2 cellular contexts compared by ENCODE assay signal in the genomic region with DNA sequence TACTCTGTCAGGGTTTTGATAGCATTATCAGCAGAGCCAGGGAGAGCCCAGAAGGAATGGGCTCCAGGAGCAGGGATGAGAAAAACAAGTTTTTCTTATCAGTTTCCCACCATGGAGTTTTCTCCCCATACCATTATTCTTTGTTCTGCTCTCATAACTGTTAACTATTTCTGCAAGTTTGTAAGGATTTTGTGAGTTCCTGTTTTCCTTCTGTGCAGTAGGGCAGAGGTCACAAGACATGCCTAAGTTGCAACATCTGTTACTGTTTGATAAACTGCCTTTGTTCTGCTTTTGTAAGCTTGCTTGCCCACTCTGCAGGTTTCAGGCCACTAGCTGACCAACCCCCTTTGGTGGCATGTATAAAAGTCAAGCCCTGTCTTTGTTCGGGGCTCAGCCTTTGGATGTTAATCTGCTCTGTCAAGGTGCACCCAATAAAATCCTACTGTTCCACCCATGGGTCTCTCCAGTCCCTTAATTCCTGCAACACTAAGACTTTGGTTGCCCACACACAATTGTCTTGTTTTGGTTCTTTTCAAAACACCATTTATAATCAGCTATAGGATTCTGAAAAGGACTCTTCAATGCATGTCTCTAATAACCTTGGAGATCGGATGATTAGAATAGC.
TF ChIP-seq lines count a peak whose summit lies in the region.

No MANE protein-coding gene starts in this region.

TF ChIP-seq in GM23338, 12 proteins besides CTCF, POLR2A, EP300 and RAD21 (continues in another document):
- TF ChIP-seq, protein P1, sequence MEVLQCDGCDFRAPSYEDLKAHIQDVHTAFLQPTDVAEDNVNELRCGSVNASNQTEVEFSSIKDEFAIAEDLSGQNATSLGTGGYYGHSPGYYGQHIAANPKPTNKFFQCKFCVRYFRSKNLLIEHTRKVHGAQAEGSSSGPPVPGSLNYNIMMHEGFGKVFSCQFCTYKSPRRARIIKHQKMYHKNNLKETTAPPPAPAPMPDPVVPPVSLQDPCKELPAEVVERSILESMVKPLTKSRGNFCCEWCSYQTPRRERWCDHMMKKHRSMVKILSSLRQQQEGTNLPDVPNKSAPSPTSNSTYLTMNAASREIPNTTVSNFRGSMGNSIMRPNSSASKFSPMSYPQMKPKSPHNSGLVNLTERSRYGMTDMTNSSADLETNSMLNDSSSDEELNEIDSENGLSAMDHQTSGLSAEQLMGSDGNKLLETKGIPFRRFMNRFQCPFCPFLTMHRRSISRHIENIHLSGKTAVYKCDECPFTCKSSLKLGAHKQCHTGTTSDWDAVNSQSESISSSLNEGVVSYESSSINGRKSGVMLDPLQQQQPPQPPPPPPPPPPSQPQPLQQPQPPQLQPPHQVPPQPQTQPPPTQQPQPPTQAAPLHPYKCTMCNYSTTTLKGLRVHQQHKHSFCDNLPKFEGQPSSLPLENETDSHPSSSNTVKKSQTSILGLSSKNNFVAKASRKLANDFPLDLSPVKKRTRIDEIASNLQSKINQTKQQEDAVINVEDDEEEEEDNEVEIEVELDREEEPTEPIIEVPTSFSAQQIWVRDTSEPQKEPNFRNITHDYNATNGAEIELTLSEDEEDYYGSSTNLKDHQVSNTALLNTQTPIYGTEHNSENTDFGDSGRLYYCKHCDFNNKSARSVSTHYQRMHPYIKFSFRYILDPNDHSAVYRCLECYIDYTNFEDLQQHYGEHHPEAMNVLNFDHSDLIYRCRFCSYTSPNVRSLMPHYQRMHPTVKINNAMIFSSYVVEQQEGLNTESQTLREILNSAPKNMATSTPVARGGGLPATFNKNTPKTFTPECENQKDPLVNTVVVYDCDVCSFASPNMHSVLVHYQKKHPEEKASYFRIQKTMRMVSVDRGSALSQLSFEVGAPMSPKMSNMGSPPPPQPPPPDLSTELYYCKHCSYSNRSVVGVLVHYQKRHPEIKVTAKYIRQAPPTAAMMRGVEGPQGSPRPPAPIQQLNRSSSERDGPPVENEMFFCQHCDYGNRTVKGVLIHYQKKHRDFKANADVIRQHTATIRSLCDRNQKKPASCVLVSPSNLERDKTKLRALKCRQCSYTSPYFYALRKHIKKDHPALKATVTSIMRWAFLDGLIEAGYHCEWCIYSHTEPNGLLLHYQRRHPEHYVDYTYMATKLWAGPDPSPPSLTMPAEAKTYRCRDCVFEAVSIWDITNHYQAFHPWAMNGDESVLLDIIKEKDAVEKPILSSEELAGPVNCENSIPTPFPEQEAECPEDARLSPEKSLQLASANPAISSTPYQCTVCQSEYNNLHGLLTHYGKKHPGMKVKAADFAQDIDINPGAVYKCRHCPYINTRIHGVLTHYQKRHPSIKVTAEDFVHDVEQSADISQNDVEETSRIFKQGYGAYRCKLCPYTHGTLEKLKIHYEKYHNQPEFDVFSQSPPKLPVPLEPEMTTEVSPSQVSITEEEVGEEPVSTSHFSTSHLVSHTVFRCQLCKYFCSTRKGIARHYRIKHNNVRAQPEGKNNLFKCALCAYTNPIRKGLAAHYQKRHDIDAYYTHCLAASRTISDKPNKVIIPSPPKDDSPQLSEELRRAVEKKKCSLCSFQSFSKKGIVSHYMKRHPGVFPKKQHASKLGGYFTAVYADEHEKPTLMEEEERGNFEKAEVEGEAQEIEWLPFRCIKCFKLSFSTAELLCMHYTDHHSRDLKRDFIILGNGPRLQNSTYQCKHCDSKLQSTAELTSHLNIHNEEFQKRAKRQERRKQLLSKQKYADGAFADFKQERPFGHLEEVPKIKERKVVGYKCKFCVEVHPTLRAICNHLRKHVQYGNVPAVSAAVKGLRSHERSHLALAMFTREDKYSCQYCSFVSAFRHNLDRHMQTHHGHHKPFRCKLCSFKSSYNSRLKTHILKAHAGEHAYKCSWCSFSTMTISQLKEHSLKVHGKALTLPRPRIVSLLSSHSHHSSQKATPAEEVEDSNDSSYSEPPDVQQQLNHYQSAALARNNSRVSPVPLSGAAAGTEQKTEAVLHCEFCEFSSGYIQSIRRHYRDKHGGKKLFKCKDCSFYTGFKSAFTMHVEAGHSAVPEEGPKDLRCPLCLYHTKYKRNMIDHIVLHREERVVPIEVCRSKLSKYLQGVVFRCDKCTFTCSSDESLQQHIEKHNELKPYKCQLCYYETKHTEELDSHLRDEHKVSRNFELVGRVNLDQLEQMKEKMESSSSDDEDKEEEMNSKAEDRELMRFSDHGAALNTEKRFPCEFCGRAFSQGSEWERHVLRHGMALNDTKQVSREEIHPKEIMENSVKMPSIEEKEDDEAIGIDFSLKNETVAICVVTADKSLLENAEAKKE (CRISPR knock-in tag; IDR thresholded peaks at IDR 0.05): no peak
- TF ChIP-seq POLR2AphosphoS5 (IDR thresholded peaks at IDR 0.05; ENCODE audit: low read depth) (no peak), ZNF331 (CRISPR knock-in tag; IDR thresholded peaks at IDR 0.05; ENCODE audit: low read depth) (no peak), CREB1 (CRISPR knock-in tag; IDR thresholded peaks at IDR 0.05; ENCODE audit: low read depth) (no peak), EZH2 (IDR thresholded peaks at IDR 0.05; ENCODE audit: low read depth, unreplicated experiment) (no peak), EZH2phosphoT487 (IDR thresholded peaks at IDR 0.05; ENCODE audit: unreplicated experiment) (no peak)
- TF ChIP-seq, protein P2, sequence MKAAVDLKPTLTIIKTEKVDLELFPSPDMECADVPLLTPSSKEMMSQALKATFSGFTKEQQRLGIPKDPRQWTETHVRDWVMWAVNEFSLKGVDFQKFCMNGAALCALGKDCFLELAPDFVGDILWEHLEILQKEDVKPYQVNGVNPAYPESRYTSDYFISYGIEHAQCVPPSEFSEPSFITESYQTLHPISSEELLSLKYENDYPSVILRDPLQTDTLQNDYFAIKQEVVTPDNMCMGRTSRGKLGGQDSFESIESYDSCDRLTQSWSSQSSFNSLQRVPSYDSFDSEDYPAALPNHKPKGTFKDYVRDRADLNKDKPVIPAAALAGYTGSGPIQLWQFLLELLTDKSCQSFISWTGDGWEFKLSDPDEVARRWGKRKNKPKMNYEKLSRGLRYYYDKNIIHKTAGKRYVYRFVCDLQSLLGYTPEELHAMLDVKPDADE (IDR thresholded peaks at IDR 0.05): no peak
- TF ChIP-seq, protein P3, sequence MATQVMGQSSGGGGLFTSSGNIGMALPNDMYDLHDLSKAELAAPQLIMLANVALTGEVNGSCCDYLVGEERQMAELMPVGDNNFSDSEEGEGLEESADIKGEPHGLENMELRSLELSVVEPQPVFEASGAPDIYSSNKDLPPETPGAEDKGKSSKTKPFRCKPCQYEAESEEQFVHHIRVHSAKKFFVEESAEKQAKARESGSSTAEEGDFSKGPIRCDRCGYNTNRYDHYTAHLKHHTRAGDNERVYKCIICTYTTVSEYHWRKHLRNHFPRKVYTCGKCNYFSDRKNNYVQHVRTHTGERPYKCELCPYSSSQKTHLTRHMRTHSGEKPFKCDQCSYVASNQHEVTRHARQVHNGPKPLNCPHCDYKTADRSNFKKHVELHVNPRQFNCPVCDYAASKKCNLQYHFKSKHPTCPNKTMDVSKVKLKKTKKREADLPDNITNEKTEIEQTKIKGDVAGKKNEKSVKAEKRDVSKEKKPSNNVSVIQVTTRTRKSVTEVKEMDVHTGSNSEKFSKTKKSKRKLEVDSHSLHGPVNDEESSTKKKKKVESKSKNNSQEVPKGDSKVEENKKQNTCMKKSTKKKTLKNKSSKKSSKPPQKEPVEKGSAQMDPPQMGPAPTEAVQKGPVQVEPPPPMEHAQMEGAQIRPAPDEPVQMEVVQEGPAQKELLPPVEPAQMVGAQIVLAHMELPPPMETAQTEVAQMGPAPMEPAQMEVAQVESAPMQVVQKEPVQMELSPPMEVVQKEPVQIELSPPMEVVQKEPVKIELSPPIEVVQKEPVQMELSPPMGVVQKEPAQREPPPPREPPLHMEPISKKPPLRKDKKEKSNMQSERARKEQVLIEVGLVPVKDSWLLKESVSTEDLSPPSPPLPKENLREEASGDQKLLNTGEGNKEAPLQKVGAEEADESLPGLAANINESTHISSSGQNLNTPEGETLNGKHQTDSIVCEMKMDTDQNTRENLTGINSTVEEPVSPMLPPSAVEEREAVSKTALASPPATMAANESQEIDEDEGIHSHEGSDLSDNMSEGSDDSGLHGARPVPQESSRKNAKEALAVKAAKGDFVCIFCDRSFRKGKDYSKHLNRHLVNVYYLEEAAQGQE (IDR thresholded peaks at IDR 0.05; ENCODE audit: unreplicated experiment): no peak

TF ChIP-seq in K562, 482 proteins besides CTCF, POLR2A, EP300 and RAD21 (continued from another document):
- TF ChIP-seq, protein P4, sequence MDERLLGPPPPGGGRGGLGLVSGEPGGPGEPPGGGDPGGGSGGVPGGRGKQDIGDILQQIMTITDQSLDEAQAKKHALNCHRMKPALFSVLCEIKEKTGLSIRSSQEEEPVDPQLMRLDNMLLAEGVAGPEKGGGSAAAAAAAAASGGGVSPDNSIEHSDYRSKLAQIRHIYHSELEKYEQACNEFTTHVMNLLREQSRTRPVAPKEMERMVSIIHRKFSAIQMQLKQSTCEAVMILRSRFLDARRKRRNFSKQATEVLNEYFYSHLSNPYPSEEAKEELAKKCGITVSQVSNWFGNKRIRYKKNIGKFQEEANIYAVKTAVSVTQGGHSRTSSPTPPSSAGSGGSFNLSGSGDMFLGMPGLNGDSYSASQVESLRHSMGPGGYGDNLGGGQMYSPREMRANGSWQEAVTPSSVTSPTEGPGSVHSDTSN (CRISPR knock-in tag; IDR thresholded peaks at IDR 0.05; ENCODE audit: low read depth): no peak
- TF ChIP-seq, protein P4 (tag; conservative IDR thresholded peaks at IDR 0.05; ENCODE audit: low read depth): no peak
TF ChIP-seq in K562: peak in this region for 2.
